22 cellular contexts compared by ENCODE assay signal in genomic region chr3:135337176-135337575, GRCh38.
"Had no signal": no experiment of that assay in that cellular context is flagged by ENCODE, and none has a peak within 500 bp of the region (broad histone marks: within the 10 kb centered on the region; RNA-seq: fewer than 3 reads in every experiment).

No MANE protein-coding gene starts in this region.

- H3K79me2 ChIP-seq: hepatocyte had no signal

- H3K4me1 Mint-ChIP-seq: endodermal cell, mesothelial cell of epicardium had no signal

- H3K36me3 Mint-ChIP-seq: mesothelial cell of epicardium had no signal

- DNase-seq: cerebellar nuclear complex; colonic mucosa; cortex of kidney; effector CD8-positive, alpha-beta T cell; effector memory CD8-positive, alpha-beta T cell; endodermal cell; erythroblast; foreskin fibroblast; heart left ventricle; hypothalamus; left cardiac atrium; left lung; left ventricle myocardium superior; lower lobe of right lung; mesenchymal stem cell; mucosa of descending colon had no signal

- H3K36me3 ChIP-seq: colonic mucosa, gastroesophageal sphincter, heart left ventricle, left lung, lower lobe of right lung had no signal

- H3K27me3 Mint-ChIP-seq: dendritic cell treated with granulocyte-macrophage colony-stimulating factor and Interleukin-4, amounts not matched to agents 40 ng/mL and 50 ng/mL, for 4 days; effector memory CD8-positive, alpha-beta T cell had no signal

- H3K4me3 Mint-ChIP-seq: dendritic cell treated with granulocyte-macrophage colony-stimulating factor and Interleukin-4, amounts not matched to agents 40 ng/mL and 50 ng/mL, for 4 days; effector memory CD8-positive, alpha-beta T cell; endodermal cell; mesothelial cell of epicardium had no signal

- H3K4me3 ChIP-seq: colonic mucosa, gastroesophageal sphincter, heart left ventricle, hepatocyte, left lung, lower lobe of right lung, mucosa of descending colon had no signal

- ATAC-seq: effector memory CD8-positive, alpha-beta T cell; esophagus mucosa; gastroesophageal sphincter; heart left ventricle; left cardiac atrium; left lung; left ventricle myocardium superior; lower lobe of right lung; mucosa of descending colon had no signal

- H3K27me3 ChIP-seq: colonic mucosa, gastroesophageal sphincter, hepatocyte, left lung had no signal

- H3K4me2 ChIP-seq: hepatocyte had no signal

- H3K9me3 Mint-ChIP-seq: endodermal cell had no signal

- H3K4me1 ChIP-seq: colonic mucosa, gastroesophageal sphincter, heart left ventricle, left lung, lower lobe of right lung had no signal

- H3K27ac Mint-ChIP-seq: dendritic cell treated with granulocyte-macrophage colony-stimulating factor and Interleukin-4, amounts not matched to agents 40 ng/mL and 50 ng/mL, for 4 days; effector memory CD8-positive, alpha-beta T cell; endodermal cell; mesothelial cell of epicardium had no signal

- H3K27ac ChIP-seq: colonic mucosa, epithelial cell of prostate, gastroesophageal sphincter, heart left ventricle, hepatocyte, left lung, lower lobe of right lung had no signal

- H2AFZ ChIP-seq: hepatocyte had no signal

- H3K9me3 ChIP-seq: colonic mucosa, left lung, lower lobe of right lung, mucosa of descending colon had no signal
